10 cellular contexts compared by ENCODE assay signal in genomic region chr13:98549006-98549727, GRCh38. TPM values are rescaled to one million over a fixed set of nuclear protein-coding genes. Genes with fewer than 3 reads are reported as not detected.
DNase-seq lines count a peak whose midpoint lies in the region; ATAC-seq and TF ChIP-seq lines count a peak whose summit lies in the region.
"Had no signal": no experiment of that assay in that cellular context is flagged by ENCODE, and none has a peak within 500 bp of the region (broad histone marks: within the 10 kb centered on the region; RNA-seq: fewer than 3 reads in every experiment).

No MANE protein-coding gene starts in this region.

- no peak overlapping the region for H3K27ac ChIP-seq in ascending aorta
- H3K27ac ChIP-seq: prostate gland, VCaP had no signal

- peak; percentile 33 for ATAC-seq in HG02870 (IDR thresholded peaks at IDR 0.05; ENCODE audit: unreplicated experiment)
- no peak for ATAC-seq in memory B cell (ENCODE audit: low read depth)
- ATAC-seq in HG02884 (IDR thresholded peaks at IDR 0.05; ENCODE audit: unreplicated experiment), result no peak

- H3K9me3 ChIP-seq in ascending aorta, result no peaks in the 10 kb centered on the region
- H3K9me3 ChIP-seq: prostate gland had no signal

- H3K4me3 Mint-ChIP-seq in CD14-positive monocyte (peak overlapping the region; percentile 45 to 68), memory B cell (peak overlapping the region; percentile 12)
- peak overlapping the region; percentile 39 for H3K4me3 Mint-ChIP-seq in activated naive CD8-positive, alpha-beta T cell

- H3K27me3 Mint-ChIP-seq in CD14-positive monocyte (ENCODE audit: low read depth in 3 of 3) (peaks cover 0 to 6% (median 1%) of the 10 kb centered on the region in 3 donors), memory B cell (no peaks in the 10 kb centered on the region)
- H3K27me3 Mint-ChIP-seq in activated naive CD8-positive, alpha-beta T cell, result no peaks in the 10 kb centered on the region

- H3K4me1 Mint-ChIP-seq in CD14-positive monocyte, result peaks cover 61% of the 10 kb centered on the region
- H3K4me1 Mint-ChIP-seq in activated naive CD8-positive, alpha-beta T cell (ENCODE audit: low read depth), result peaks cover 75% of the 10 kb centered on the region
- peaks cover 52% of the 10 kb centered on the region for H3K4me1 Mint-ChIP-seq in memory B cell

- H3K4me1 ChIP-seq in ascending aorta, result peaks cover 0 to 9% of the 10 kb centered on the region in 2 donors
- H3K4me1 ChIP-seq: prostate gland had no signal

- H3K27ac Mint-ChIP-seq in CD14-positive monocyte, result peak overlapping the region; percentile 76 to 91 (median 88)
- peak overlapping the region; percentile 82 for H3K27ac Mint-ChIP-seq in activated naive CD8-positive, alpha-beta T cell
- H3K27ac Mint-ChIP-seq in memory B cell, result no peak overlapping the region

- TF ChIP-seq CTCF in CD14-positive monocyte (IDR thresholded peaks at IDR 0.05) (no peak), ascending aorta (IDR thresholded peaks at IDR 0.05) (no peak)

- intact Hi-C loops in CD14-positive monocyte (cut with micrococcal nuclease), result no loop called here
- intact Hi-C loops in ascending aorta (cut with DNase I), result no loop called here

- DNase-seq in CD14-positive monocyte (ENCODE audit: low spot score), result no peak
- DNase-seq in memory B cell (ENCODE audit: low spot score in 2 of 2), result no peak
- DNase-seq in iPS-NIHi7 (ENCODE audit: extremely low spot score), result no peak
- DNase-seq in NCI-H2029 treated with DMSO at 0.1 percent for 48 hours (lab: John Stamatoyannopoulos, UW), result no peak
- DNase-seq in ascending aorta (ENCODE audit: low spot score in 2 of 2), result no peak

- peaks cover 0 to 15% of the 10 kb centered on the region in 2 donors for H3K36me3 ChIP-seq in ascending aorta
- H3K36me3 ChIP-seq: prostate gland had no signal

- no peak overlapping the region for H3K4me3 ChIP-seq in ascending aorta
- H3K4me3 ChIP-seq: prostate gland had no signal

- no peaks in the 10 kb centered on the region for H3K27me3 ChIP-seq in ascending aorta

- H3K36me3 Mint-ChIP-seq in CD14-positive monocyte (peaks cover 42 to 50% of the 10 kb centered on the region in 2 donors), memory B cell (peaks cover 19% of the 10 kb centered on the region)
- H3K36me3 Mint-ChIP-seq in activated naive CD8-positive, alpha-beta T cell, result peaks cover 14% of the 10 kb centered on the region

- H3K9me3 Mint-ChIP-seq in CD14-positive monocyte (peaks cover 16 to 28% (median 22%) of the 10 kb centered on the region in 7 donors), memory B cell (no peaks in the 10 kb centered on the region)
- no peaks in the 10 kb centered on the region for H3K9me3 Mint-ChIP-seq in activated naive CD8-positive, alpha-beta T cell (ENCODE audit: low read depth)

RNA-seq across cellular contexts. Expression of gene STK24, which starts 27.7 kb away (rescaled TPM):
- polyA plus RNA-seq in CD14-positive monocyte, result 10 to 100 TPM; 14.2 to 28.9 TPM
- total RNA-seq in ascending aorta, result 35.4 TPM
